8 cellular contexts compared by ENCODE assay signal in the genomic region with DNA sequence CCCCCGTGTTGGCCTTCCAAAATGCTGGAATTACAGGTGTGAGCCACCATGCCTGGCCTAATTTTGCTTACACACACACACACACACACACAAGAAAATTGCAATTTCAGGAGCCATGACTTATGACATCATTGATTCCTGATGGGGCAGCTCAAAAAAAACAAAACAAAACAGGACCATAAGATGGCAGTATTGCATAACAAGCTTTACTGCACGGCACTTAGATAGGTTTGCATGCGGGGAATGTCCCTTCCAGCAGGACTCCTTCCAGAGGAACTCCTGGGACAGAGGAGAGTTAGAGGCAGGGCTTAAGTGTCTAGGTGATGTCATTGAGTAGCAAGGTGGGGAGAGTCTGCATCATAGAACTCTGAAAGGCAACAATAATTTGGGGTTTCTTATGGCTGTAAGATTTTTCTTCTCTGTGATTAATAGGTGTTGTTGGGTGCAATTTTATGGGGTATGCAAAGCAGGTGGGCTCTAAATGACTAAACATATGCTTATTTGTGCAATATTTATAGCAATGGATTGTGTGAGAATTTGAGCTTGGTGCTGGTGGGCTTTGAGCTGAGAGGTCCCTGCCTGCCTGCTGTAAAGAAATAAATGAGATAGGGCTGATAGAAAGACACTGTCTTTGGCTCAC. TPM values are rescaled to one million over a fixed set of nuclear protein-coding genes. Genes with fewer than 3 reads are reported as not detected.
DNase-seq lines count a peak whose midpoint lies in the region; ATAC-seq lines count a peak whose summit lies in the region.

No MANE protein-coding gene starts in this region.

- no peak overlapping the region for H3K4me3 ChIP-seq in SJCRH30

- H3K36me3 ChIP-seq in SJCRH30: no peaks in the 10 kb centered on the region

- ATAC-seq in HG02759 (IDR thresholded peaks at IDR 0.05; ENCODE audit: unreplicated experiment) (no peak), GM19455 (IDR thresholded peaks at IDR 0.05; ENCODE audit: unreplicated experiment) (no peak)

- peaks cover 8% of the 10 kb centered on the region; the same call in 1 of the 2 replicates for H3K9me3 ChIP-seq in SJCRH30 (replicated peaks)

- DNase-seq in stimulated activated CD4-positive, alpha-beta T cell treated with anti-CD3 and anti-CD28 coated beads, Interleukin-15, amount 100 ng/mL, for 24 hours: peak; percentile 8
- DNase-seq in stimulated activated CD4-positive, alpha-beta T cell treated with anti-CD3 and anti-CD28 coated beads, Interleukin-4, amount 100 ng/mL, for 24 hours: no peak
- DNase-seq in MV-4-11 (lab: John Stamatoyannopoulos, UW) (peak; percentile 84), SJCRH30 (peak; percentile 29 to 70), foreskin melanocyte (peak; percentile 50), OCI-M2 (lab: John Stamatoyannopoulos, UW; ENCODE audit: unreplicated experiment) (no peak)

- H3K27ac ChIP-seq in SJCRH30: no peak overlapping the region

- H3K4me1 ChIP-seq in SJCRH30: no peaks in the 10 kb centered on the region

- H3K27me3 ChIP-seq in SJCRH30: no peaks in the 10 kb centered on the region

RNA-seq across cellular contexts. Expression of a gene that starts 9.0 kb away (rescaled TPM):
- total RNA-seq in SJCRH30 (2014; rRNA removed; shearing (Covaris generic)): not detected in 2 replicates

RNA-seq across cellular contexts. Expression of a gene that starts 16.2 kb away (rescaled TPM):
- total RNA-seq in SJCRH30 (2014; rRNA removed; shearing (Covaris generic)): 5.7 and 6.0 TPM in 2 replicates

Comparison
In these comparisons a context has a peak if more than half of its experiments do, and no peak if none do; other contexts are left out.
1. DNase-seq: peak in stimulated activated CD4-positive, alpha-beta T cell treated with anti-CD3 and anti-CD28 coated beads, Interleukin-15, amount 100 ng/mL, for 24 hours (single experiment), MV-4-11 (single experiment), SJCRH30 (2 of 2) and foreskin melanocyte (single experiment); none in stimulated activated CD4-positive, alpha-beta T cell treated with anti-CD3 and anti-CD28 coated beads, Interleukin-4, amount 100 ng/mL, for 24 hours (single experiment) and OCI-M2 (single experiment).